8 cellular contexts compared by ENCODE assay signal in the genomic region with DNA sequence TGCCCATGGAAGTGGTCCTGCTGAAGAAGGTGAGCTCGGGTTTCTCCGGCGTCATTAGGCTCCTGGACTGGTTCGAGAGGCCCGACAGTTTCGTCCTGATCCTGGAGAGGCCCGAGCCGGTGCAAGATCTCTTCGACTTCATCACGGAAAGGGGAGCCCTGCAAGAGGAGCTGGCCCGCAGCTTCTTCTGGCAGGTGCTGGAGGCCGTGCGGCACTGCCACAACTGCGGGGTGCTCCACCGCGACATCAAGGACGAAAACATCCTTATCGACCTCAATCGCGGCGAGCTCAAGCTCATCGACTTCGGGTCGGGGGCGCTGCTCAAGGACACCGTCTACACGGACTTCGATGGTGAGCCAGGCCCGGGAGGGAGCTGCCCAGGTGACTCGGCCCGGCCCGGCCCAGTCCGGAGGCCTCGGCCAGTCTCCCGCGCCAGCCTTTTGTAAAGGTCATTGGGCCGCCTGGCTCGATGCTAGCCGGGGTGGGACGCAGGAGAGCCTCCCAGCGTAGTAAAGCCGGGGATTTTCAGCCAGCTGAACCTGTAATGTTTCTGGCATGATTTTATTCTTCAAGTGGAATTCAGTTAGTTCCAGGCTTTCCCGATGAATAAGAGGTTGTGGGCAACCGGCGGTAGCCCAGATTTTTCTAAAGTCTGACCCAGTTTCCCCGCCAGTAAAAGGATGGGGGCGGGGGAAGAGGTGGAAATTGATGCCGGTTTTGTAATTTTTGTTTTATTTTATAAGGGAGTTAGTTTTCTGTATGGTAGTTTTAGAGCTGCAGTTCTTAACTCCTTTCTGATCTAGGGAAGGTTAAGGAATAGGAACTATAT. TPM values are rescaled to one million over a fixed set of nuclear protein-coding genes. Genes with fewer than 3 reads are reported as not detected.
A peak's percentile ranks its signal among the peaks of the same experiment; 100 is the strongest.
DNase-seq lines count a peak whose midpoint lies in the region; ATAC-seq and TF ChIP-seq lines count a peak whose summit lies in the region.

No MANE protein-coding gene starts in this region.

- no peak for TF ChIP-seq CTCF in endothelial cell (IDR thresholded peaks at IDR 0.05; ENCODE audit: unreplicated experiment)

- H3K4me1 ChIP-seq in CD4-positive, alpha-beta memory T cell (ENCODE audit: insufficient read depth, low read length), result peaks cover 53% of the 10 kb centered on the region
- peaks cover 19% of the 10 kb centered on the region for H3K4me1 ChIP-seq in thymus (ENCODE audit: control insufficient read depth, insufficient read depth, low read length)

- ATAC-seq in GM19023 (IDR thresholded peaks at IDR 0.05; ENCODE audit: unreplicated experiment) (no peak), GM19452 (IDR thresholded peaks at IDR 0.05; ENCODE audit: unreplicated experiment) (no peak)

- peaks cover 43% of the 10 kb centered on the region for H3K36me3 ChIP-seq in CD4-positive, alpha-beta memory T cell (ENCODE audit: insufficient read depth, low read length)
- H3K36me3 ChIP-seq in thymus (ENCODE audit: control insufficient read depth, insufficient read depth), result peaks cover 10% of the 10 kb centered on the region

- under 1% methylated on average over 48 of the region's 48 CpGs for WGBS in thymus

- intact Hi-C loops in CD4-positive, alpha-beta memory T cell (cut with micrococcal nuclease), result no loop called here

- peaks cover 34 to 70% (median 43%) of the 10 kb centered on the region in 4 donors for H3K4me1 Mint-ChIP-seq in CD4-positive, alpha-beta memory T cell
- H3K4me1 Mint-ChIP-seq in IgD-negative memory B cell, result peaks cover 21 to 47% (median 40%) of the 10 kb centered on the region in 3 donors
- peaks cover 22% of the 10 kb centered on the region for H3K4me1 Mint-ChIP-seq in endothelial cell (ENCODE audit: unreplicated experiment)

- H3K27me3 Mint-ChIP-seq in CD4-positive, alpha-beta memory T cell, result no peaks in the 10 kb centered on the region
- H3K27me3 Mint-ChIP-seq in IgD-negative memory B cell (no peaks in the 10 kb centered on the region), endothelial cell (ENCODE audit: unreplicated experiment) (peaks cover 10% of the 10 kb centered on the region)

- CTCF ChIA-PET in CD4-positive, alpha-beta memory T cell (lab: Charles Lee; ENCODE audit: partially characterized antibody), result interaction anchor here (0.6 to 21.8 kb wide), 24 partner anchors 10 to 318 kb away, joined by 3 to 627 read pairs (median 6); a partner anchor contains a TSS

- H3K9me3 ChIP-seq in CD4-positive, alpha-beta memory T cell (ENCODE audit: control insufficient read depth in 1 of 2, low read length in 2 of 2), result no peaks in the 10 kb centered on the region
- no peaks in the 10 kb centered on the region for H3K9me3 ChIP-seq in thymus (ENCODE audit: control insufficient read depth)

- H3K27ac ChIP-seq in CD4-positive, alpha-beta memory T cell (ENCODE audit: low read depth, low read length), result peak overlapping the region; percentile 74
- H3K27ac ChIP-seq in thymus (ENCODE audit: low read depth), result peak overlapping the region; percentile 91

- H3K27ac Mint-ChIP-seq in CD4-positive, alpha-beta memory T cell, result peak overlapping the region; percentile 91 to 98 (median 93)
- H3K27ac Mint-ChIP-seq in IgD-negative memory B cell (peak overlapping the region; percentile 87 to 99 (median 97)), endothelial cell (ENCODE audit: unreplicated experiment) (no peak overlapping the region)

- H3K36me3 Mint-ChIP-seq in CD4-positive, alpha-beta memory T cell, result peaks cover 50 to 55% of the 10 kb centered on the region in 2 donors
- H3K36me3 Mint-ChIP-seq in IgD-negative memory B cell, result peaks cover 11% of the 10 kb centered on the region
- peaks cover 13% of the 10 kb centered on the region for H3K36me3 Mint-ChIP-seq in endothelial cell (ENCODE audit: low read depth, unreplicated experiment)

- DNase-seq in CD4-positive, alpha-beta memory T cell, result peak; percentile 30 to 54 (median 38)
- DNase-seq in activated CD4-positive, alpha-beta T cell treated with anti-CD3 and anti-CD28 coated beads, Interleukin-2, amount 50 U/mL, for 1 hour, result peak; percentile 26
- peak; percentile 28 for DNase-seq in endothelial cell (ENCODE audit: low spot score)
- peak; percentile 44 for DNase-seq in mucosa of gallbladder (ENCODE audit: low spot score)

- POLR2A ChIA-PET in CD4-positive, alpha-beta memory T cell (lab: Charles Lee; ENCODE audit: partially characterized antibody), result interaction anchor here (1.0 to 13.4 kb wide), 31 partner anchors 9 to 296 kb away, joined by 3 to 394 read pairs (median 8); a partner anchor contains a TSS

- H3K4me3 Mint-ChIP-seq in CD4-positive, alpha-beta memory T cell, result peak overlapping the region; percentile 90 to 99 (median 94)
- H3K4me3 Mint-ChIP-seq in IgD-negative memory B cell (peak overlapping the region; percentile 90 to 99 (median 96)), endothelial cell (ENCODE audit: unreplicated experiment) (peak overlapping the region; percentile 88)

- H3K9me3 Mint-ChIP-seq in CD4-positive, alpha-beta memory T cell, result peaks cover 0 to 5% (median 0%) of the 10 kb centered on the region in 8 donors
- H3K9me3 Mint-ChIP-seq in IgD-negative memory B cell, result no peaks in the 10 kb centered on the region
- H3K9me3 Mint-ChIP-seq in endothelial cell (ENCODE audit: unreplicated experiment), result no peaks in the 10 kb centered on the region

- no peaks in the 10 kb centered on the region for H3K27me3 ChIP-seq in CD4-positive, alpha-beta memory T cell (ENCODE audit: insufficient read depth, low read length)
- H3K27me3 ChIP-seq in thymus (ENCODE audit: control insufficient read depth, insufficient read depth), result no peaks in the 10 kb centered on the region

- peak overlapping the region; percentile 76 to 97 for H3K4me3 ChIP-seq in CD4-positive, alpha-beta memory T cell (ENCODE audit: low read length in 2 of 2)
- H3K4me3 ChIP-seq in thymus (ENCODE audit: low read length), result peak overlapping the region; percentile 82

RNA-seq across cellular contexts. Expression of a gene that starts 1.4 kb away (rescaled TPM):
- total RNA-seq in CD4-positive, alpha-beta memory T cell, result 100 to 1,000 TPM; 124 to 125 TPM
- 100 to 1,000 TPM; 268 to 334 TPM for polyA plus RNA-seq in CD4-positive, alpha-beta memory T cell
- 31.1 TPM for polyA plus RNA-seq in IgD-negative memory B cell
- 9.6 TPM for total RNA-seq in endothelial cell (ENCODE audit: unreplicated experiment)
- total RNA-seq in mucosa of gallbladder, result 21.8 TPM
- 31.7 TPM for polyA plus RNA-seq in thymus
